In genomic region chr5:10018211-10018610, GRCh38 we compare ENCODE assay signal across 29 cellular contexts.
DNase-seq lines count a peak whose midpoint lies in the region; ATAC-seq and TF ChIP-seq lines count a peak whose summit lies in the region.
"Had no signal": no experiment of that assay in that cellular context is flagged by ENCODE, and none has a peak within 500 bp of the region (broad histone marks: within the 10 kb centered on the region; RNA-seq: fewer than 3 reads in every experiment).

No MANE protein-coding gene starts in this region.

- H3K36me3 ChIP-seq in SK-N-SH (replicated peaks in 1 of 2; ENCODE audit: control insufficient read depth in 1 of 2, insufficient read depth in 2 of 2, low read length in 1 of 2) (no peaks in the 10 kb centered on the region), SJSA1 (no peaks in the 10 kb centered on the region), fibroblast of lung (ENCODE audit: control insufficient read depth, insufficient read depth, low read length) (no peaks in the 10 kb centered on the region), smooth muscle cell (ENCODE audit: low read depth) (no peaks in the 10 kb centered on the region), adrenal gland (replicated peaks in 1 of 2) (no peaks in the 10 kb centered on the region)
- H3K36me3 ChIP-seq: colonic mucosa, lower lobe of right lung, neutrophil, sigmoid colon, stomach had no signal

- no peak; the same call in 2 of the 3 replicates for ATAC-seq in SK-N-SH treated with all-trans-retinoic acid at 6 μM for 48 hours
- ATAC-seq: activated CD8-positive, alpha-beta T cell treated with anti-CD3 and anti-CD28 coated beads, Interleukin-2, amount 10 ng/mL, durations not matched to agents 7 days and 5 days; lower lobe of right lung; naive thymus-derived CD4-positive, alpha-beta T cell; psoas muscle had no signal

- DNase-seq in SK-N-SH (no peak), SJSA1 (ENCODE audit: low read depth in 1 of 2, low spot score in 2 of 2) (no peak), fibroblast of lung (ENCODE audit: low read depth in 2 of 2) (no peak), smooth muscle cell (lab: John Stamatoyannopoulos, UW; ENCODE audit: unreplicated experiment) (no peak), posterior vena cava (ENCODE audit: low spot score) (no peak), adrenal gland (no peak), NCI-H2171 (lab: John Stamatoyannopoulos, UW) (no peak)
- DNase-seq: activated CD8-positive, alpha-beta T cell treated with anti-CD3 and anti-CD28 coated beads, Interleukin-2, amount 10 ng/mL, durations not matched to agents 7 days and 5 days; activated naive CD4-positive, alpha-beta T cell treated with anti-CD3 and anti-CD28 coated beads, Interleukin-2, amount 10 ng/mL, durations not matched to agents 7 days and 5 days; amygdala; Caco-2; colonic mucosa; DMS79 treated with DMSO at 0.1 percent for 48 hours; effector memory CD4-positive, alpha-beta T cell; H7; kidney; lower lobe of right lung; naive thymus-derived CD4-positive, alpha-beta T cell; NCI-H1417 treated with DMSO at 0.1 percent for 48 hours; NCI-H2081 treated with DMSO at 0.1 percent for 48 hours; NCI-H446; psoas muscle; sigmoid colon; stimulated activated CD4-positive, alpha-beta T cell treated with anti-CD3 and anti-CD28 coated beads, Interleukin-4, amount 100 ng/mL, for 1 hour; stomach had no signal

- no peak for TF ChIP-seq EP300 in SK-N-SH (IDR thresholded peaks at IDR 0.05; ENCODE audit: borderline replicate concordance in 1 of 2, low read depth in 1 of 2, low read length in 1 of 2)

- no peak for TF ChIP-seq CTCF in SK-N-SH (IDR thresholded peaks at IDR 0.05)
- TF ChIP-seq CTCF in fibroblast of lung (conservative IDR thresholded peaks at IDR 0.05 in 1 of 2, IDR thresholded peaks at IDR 0.05 in 1 of 2; ENCODE audit: low read depth in 1 of 2, low read length in 2 of 2) = no peak
- TF ChIP-seq CTCF in smooth muscle cell (IDR thresholded peaks at IDR 0.05; ENCODE audit: borderline replicate concordance, insufficient read depth, poor library complexity, severe bottlenecking) = no peak
- no peak for TF ChIP-seq CTCF in adrenal gland (IDR thresholded peaks at IDR 0.05)

- H3K9me3 ChIP-seq in SK-N-SH (peaks cover 3% of the 10 kb centered on the region; the same call in 1 of the 2 replicates), SJSA1 (replicated peaks) (0 out of 2 replicates have a peak, but pooled peaks cover 7% of the 10 kb centered on the region), fibroblast of lung (ENCODE audit: control insufficient read depth, insufficient read depth, low read depth, low read length) (no peaks in the 10 kb centered on the region), smooth muscle cell (replicated peaks; ENCODE audit: low read depth) (no peaks in the 10 kb centered on the region), adrenal gland (replicated peaks in 1 of 3) (no peaks in the 10 kb centered on the region)
- H3K9me3 ChIP-seq: colonic mucosa, lower lobe of right lung, neutrophil, psoas muscle had no signal

- H3F3A ChIP-seq in SK-N-SH (replicated peaks; ENCODE audit: insufficient read depth) = peaks cover 4% of the 10 kb centered on the region
- H3F3A ChIP-seq in smooth muscle cell (ENCODE audit: low read depth) = no peaks in the 10 kb centered on the region

- H3K79me2 ChIP-seq in SK-N-SH (ENCODE audit: insufficient read depth) (no peaks in the 10 kb centered on the region), fibroblast of lung (ENCODE audit: control insufficient read depth, insufficient read depth, low read length) (no peaks in the 10 kb centered on the region), smooth muscle cell (ENCODE audit: low read depth) (no peaks in the 10 kb centered on the region)

- H3K4me1 ChIP-seq in SK-N-SH (ENCODE audit: control insufficient read depth in 1 of 2, insufficient read depth in 2 of 2, low read depth in 1 of 2, low read length in 1 of 2) = no peaks in the 10 kb centered on the region; a peak in 1 of 4 replicates
- H3K4me1 ChIP-seq in SJSA1 (replicated peaks) = peaks cover 28% of the 10 kb centered on the region
- H3K4me1 ChIP-seq in fibroblast of lung (ENCODE audit: control insufficient read depth, extremely low read depth, insufficient read depth, low read length) = no peaks in the 10 kb centered on the region
- no peaks in the 10 kb centered on the region for H3K4me1 ChIP-seq in smooth muscle cell (ENCODE audit: low read depth)
- no peaks in the 10 kb centered on the region for H3K4me1 ChIP-seq in adrenal gland (replicated peaks in 1 of 2)
- H3K4me1 ChIP-seq: colonic mucosa, lower lobe of right lung, psoas muscle, sigmoid colon, stomach had no signal

- H3K27me3 ChIP-seq in SK-N-SH (ENCODE audit: insufficient read depth) (no peaks in the 10 kb centered on the region), SJSA1 (replicated peaks) (no peaks in the 10 kb centered on the region), fibroblast of lung (ENCODE audit: control insufficient read depth, insufficient read depth, low read length) (no peaks in the 10 kb centered on the region), smooth muscle cell (ENCODE audit: low read depth) (no peaks in the 10 kb centered on the region), adrenal gland (no peaks in the 10 kb centered on the region)
- H3K27me3 ChIP-seq: colonic mucosa, neutrophil, sigmoid colon, stomach had no signal

- no peaks in the 10 kb centered on the region for H3K9me2 ChIP-seq in SK-N-SH

- POLR2A ChIA-PET in SK-N-SH (lab: Yijun Ruan, JAX) = no interaction called here

- 63% methylated on average over 2 of the region's 2 CpGs for WGBS in SK-N-SH (ENCODE audit: low lambda C conversion rate)
- WGBS in smooth muscle cell (ENCODE audit: low lambda C conversion rate) = 98% methylated on average over 2 of the region's 2 CpGs
- 78 to 87% (median 83%) methylated on average over 2 of the region's 2 CpGs for WGBS in adrenal gland, 4 donors

- peak overlapping the region; percentile 32; the same call in 1 of the 2 replicates for H3K9ac ChIP-seq in SK-N-SH
- no peak overlapping the region for H3K9ac ChIP-seq in fibroblast of lung (ENCODE audit: insufficient read depth, low read length)
- H3K9ac ChIP-seq in smooth muscle cell (ENCODE audit: low read depth) = peak overlapping the region; percentile 33

- no peak overlapping the region for H3K4me3 ChIP-seq in SK-N-SH (ENCODE audit: low read depth in 2 of 2, low read length in 1 of 2)
- no peak overlapping the region for H3K4me3 ChIP-seq in SJSA1
- H3K4me3 ChIP-seq in fibroblast of lung (replicated peaks in 1 of 4; ENCODE audit: control extremely low read depth in 1 of 4, insufficient read depth in 1 of 4, low read depth in 3 of 4, low read length in 4 of 4) = no peak overlapping the region
- no peak overlapping the region for H3K4me3 ChIP-seq in smooth muscle cell
- H3K4me3 ChIP-seq in adrenal gland = no peak overlapping the region
- H3K4me3 ChIP-seq: colonic mucosa, lower lobe of right lung, psoas muscle, sigmoid colon, stomach had no signal

- CTCF ChIA-PET in SK-N-SH (lab: Yijun Ruan, JAX) = no interaction called here

- H3K4me2 ChIP-seq in SK-N-SH = no peak overlapping the region
- H3K4me2 ChIP-seq in fibroblast of lung (ENCODE audit: extremely low read depth, insufficient read depth, low read length) = no peak overlapping the region
- peak overlapping the region; percentile 40 for H3K4me2 ChIP-seq in smooth muscle cell

- no peak for TF ChIP-seq POLR2A in adrenal gland (IDR thresholded peaks at IDR 0.05)

- no peaks in the 10 kb centered on the region for H4K20me1 ChIP-seq in SK-N-SH (ENCODE audit: insufficient read depth)
- H4K20me1 ChIP-seq in fibroblast of lung (ENCODE audit: control insufficient read depth, extremely low read depth, insufficient read depth, low read length) = no peaks in the 10 kb centered on the region
- no peaks in the 10 kb centered on the region for H4K20me1 ChIP-seq in smooth muscle cell (ENCODE audit: low read depth)

- H2AFZ ChIP-seq in SK-N-SH (ENCODE audit: low read depth) = no peak overlapping the region
- H2AFZ ChIP-seq in fibroblast of lung (ENCODE audit: low read length) = no peak overlapping the region
- H2AFZ ChIP-seq in smooth muscle cell (ENCODE audit: low read depth) = no peak overlapping the region

- H3K27ac ChIP-seq in SK-N-SH (ENCODE audit: low read depth in 2 of 2, low read length in 1 of 2) (peak overlapping the region in 1 of 2 experiments; percentile 81; a peak in 2 of 4 replicates), SJSA1 (peak overlapping the region; percentile 95), fibroblast of lung (ENCODE audit: insufficient read depth, low read length) (peak overlapping the region; percentile 13), smooth muscle cell (ENCODE audit: low read depth) (peak overlapping the region; percentile 92), adrenal gland (no peak overlapping the region)
- H3K27ac ChIP-seq: 22Rv1, colonic mucosa, HL-60, lower lobe of right lung, neutrophil, psoas muscle, sigmoid colon, stomach had no signal

- TF ChIP-seq RAD21 in SK-N-SH (IDR thresholded peaks at IDR 0.05; ENCODE audit: low read length) = no peak

- intact Hi-C loops in posterior vena cava (cut with DNase I) (no loop called here), adrenal gland (cut with DNase I) (no loop called here)

TF ChIP-seq in SK-N-SH treated with all-trans-retinoic acid at 6 μM for 48 hours, 23 proteins besides CTCF, POLR2A, EP300 and RAD21 (continues in another document):
- TF ChIP-seq TCF4 (CRISPR knock-in tag; IDR thresholded peaks at IDR 0.05; ENCODE audit: borderline replicate concordance) (no peak), ZNF8 (CRISPR knock-in tag; IDR thresholded peaks at IDR 0.05) (no peak), CSRNP3 (CRISPR knock-in tag; IDR thresholded peaks at IDR 0.05) (no peak), RARB (CRISPR knock-in tag; IDR thresholded peaks at IDR 0.05) (no peak), ZFP3 (CRISPR knock-in tag; IDR thresholded peaks at IDR 0.05) (no peak), SNAI2 (CRISPR knock-in tag; IDR thresholded peaks at IDR 0.05) (no peak)

Comparison
In these comparisons a context has a peak if more than half of its experiments do, and no peak if none do; other contexts are left out.
1. H3K27ac ChIP-seq: peak in SJSA1 (single experiment), fibroblast of lung (single experiment) and smooth muscle cell (single experiment); none in adrenal gland (0 of 5).